ENCODE assay signal across 24 cellular contexts in the genomic region with DNA sequence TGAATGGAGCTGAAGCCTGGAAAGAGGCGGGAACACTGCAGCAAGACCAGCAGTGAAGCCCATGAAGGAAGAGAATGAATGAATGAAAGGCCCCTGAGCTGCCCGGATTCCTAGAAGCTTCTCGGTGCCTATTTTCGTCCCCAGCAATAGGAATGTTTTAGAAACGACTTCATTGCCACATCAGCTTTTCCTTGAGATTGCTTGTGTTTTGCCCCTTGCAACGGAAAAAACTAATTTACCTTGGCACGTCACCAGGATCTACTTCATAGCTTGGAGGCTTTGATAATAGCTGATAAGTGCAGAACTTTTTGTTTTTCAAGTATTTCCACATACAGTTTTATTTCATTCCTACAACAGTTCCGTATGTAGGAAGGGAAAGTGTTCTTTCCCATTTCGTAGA.
"Had no signal": no experiment of that assay in that cellular context is flagged by ENCODE, and none has a peak within 500 bp of the region (broad histone marks: within the 10 kb centered on the region; RNA-seq: fewer than 3 reads in every experiment).

No MANE protein-coding gene starts in this region.

- DNase-seq: activated CD4-positive, alpha-beta memory T cell treated with anti-CD3 and anti-CD28 coated beads, Interleukin-2, amount 10 ng/mL, durations not matched to agents 7 days and 5 days; activated CD4-positive, alpha-beta T cell treated with anti-CD3 and anti-CD28 coated beads, Interleukin-2, amount 10 ng/mL, durations not matched to agents 24 days and 14 days; activated CD4-positive, CD25-positive, alpha-beta regulatory T cell treated with anti-CD3 and anti-CD28 coated beads, Interleukin-2, amount 50 U/mL, for 72 hours; activated naive CD4-positive, alpha-beta T cell; activated T-cell treated with anti-CD3 and anti-CD28 coated beads, Interleukin-2, amount 50 U/mL, for 48 hours; cerebellar nuclear complex; cortex of kidney; foreskin melanocyte; kidney glomerular epithelial cell; mucosa of descending colon; retina; stimulated activated CD4-positive, alpha-beta T cell treated with anti-CD3 and anti-CD28 coated beads, Interleukin-12 subunit alpha, Interleukin-12 subunit beta, amount 100 ng/mL, for 4 hours; stimulated activated CD4-positive, alpha-beta T cell treated with anti-CD3 and anti-CD28 coated beads, Interleukin-4, amount 100 ng/mL, for 1 hour; stimulated activated naive CD8-positive, alpha-beta T cell treated with anti-CD3 and anti-CD28 coated beads, Interleukin-15, Interleukin-2, amounts not matched to agents 100 U/mL and 50 U/mL, for 24 hours; T-helper 17 cell; T1000 had no signal

- H3K27ac ChIP-seq: cardiac muscle cell, skin epidermis, testis, vagina had no signal

- ATAC-seq: activated naive CD4-positive, alpha-beta T cell treated with anti-CD3 and anti-CD28 coated beads, Interleukin-2, amount 50 U/mL, for 72 hours; esophagus mucosa; left lobe of liver; mucosa of descending colon; sciatic nerve; stimulated activated naive CD8-positive, alpha-beta T cell treated with anti-CD3 and anti-CD28 coated beads, Interleukin-15, Interleukin-2, amounts not matched to agents 100 U/mL and 50 U/mL, for 24 hours; T-helper 17 cell had no signal

- H3K36me3 ChIP-seq: cardiac muscle cell, vagina had no signal

- H3K4me3 ChIP-seq: cardiac muscle cell, mucosa of descending colon, skin epidermis, testis, vagina had no signal

- H3K9me3 ChIP-seq: mucosa of descending colon, testis, vagina had no signal

- H3K27me3 ChIP-seq: cardiac muscle cell, testis, vagina had no signal

- H3K4me1 ChIP-seq: testis, vagina had no signal
